ENCODE assay signal across 1 cellular context in genomic region chr4:2861631-2862436, GRCh38.
TF ChIP-seq lines count a peak whose summit lies in the region.

No MANE protein-coding gene starts in this region.

TF ChIP-seq in liver, 16 proteins besides CTCF, POLR2A, EP300 and RAD21 (continued from another document):
- TF ChIP-seq, protein P1, sequence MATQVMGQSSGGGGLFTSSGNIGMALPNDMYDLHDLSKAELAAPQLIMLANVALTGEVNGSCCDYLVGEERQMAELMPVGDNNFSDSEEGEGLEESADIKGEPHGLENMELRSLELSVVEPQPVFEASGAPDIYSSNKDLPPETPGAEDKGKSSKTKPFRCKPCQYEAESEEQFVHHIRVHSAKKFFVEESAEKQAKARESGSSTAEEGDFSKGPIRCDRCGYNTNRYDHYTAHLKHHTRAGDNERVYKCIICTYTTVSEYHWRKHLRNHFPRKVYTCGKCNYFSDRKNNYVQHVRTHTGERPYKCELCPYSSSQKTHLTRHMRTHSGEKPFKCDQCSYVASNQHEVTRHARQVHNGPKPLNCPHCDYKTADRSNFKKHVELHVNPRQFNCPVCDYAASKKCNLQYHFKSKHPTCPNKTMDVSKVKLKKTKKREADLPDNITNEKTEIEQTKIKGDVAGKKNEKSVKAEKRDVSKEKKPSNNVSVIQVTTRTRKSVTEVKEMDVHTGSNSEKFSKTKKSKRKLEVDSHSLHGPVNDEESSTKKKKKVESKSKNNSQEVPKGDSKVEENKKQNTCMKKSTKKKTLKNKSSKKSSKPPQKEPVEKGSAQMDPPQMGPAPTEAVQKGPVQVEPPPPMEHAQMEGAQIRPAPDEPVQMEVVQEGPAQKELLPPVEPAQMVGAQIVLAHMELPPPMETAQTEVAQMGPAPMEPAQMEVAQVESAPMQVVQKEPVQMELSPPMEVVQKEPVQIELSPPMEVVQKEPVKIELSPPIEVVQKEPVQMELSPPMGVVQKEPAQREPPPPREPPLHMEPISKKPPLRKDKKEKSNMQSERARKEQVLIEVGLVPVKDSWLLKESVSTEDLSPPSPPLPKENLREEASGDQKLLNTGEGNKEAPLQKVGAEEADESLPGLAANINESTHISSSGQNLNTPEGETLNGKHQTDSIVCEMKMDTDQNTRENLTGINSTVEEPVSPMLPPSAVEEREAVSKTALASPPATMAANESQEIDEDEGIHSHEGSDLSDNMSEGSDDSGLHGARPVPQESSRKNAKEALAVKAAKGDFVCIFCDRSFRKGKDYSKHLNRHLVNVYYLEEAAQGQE (IDR thresholded peaks at IDR 0.05) = no peak
- TF ChIP-seq FOXA1 (IDR thresholded peaks at IDR 0.05) = no peak
- TF ChIP-seq TAF1 (conservative IDR thresholded peaks at IDR 0.05) = no peak
- no peak for TF ChIP-seq GABPA (IDR thresholded peaks at IDR 0.05 in 1 of 2, conservative IDR thresholded peaks at IDR 0.05 in 1 of 2)
